Comparison of ENCODE assay signal across 9 cellular contexts in the genomic region with DNA sequence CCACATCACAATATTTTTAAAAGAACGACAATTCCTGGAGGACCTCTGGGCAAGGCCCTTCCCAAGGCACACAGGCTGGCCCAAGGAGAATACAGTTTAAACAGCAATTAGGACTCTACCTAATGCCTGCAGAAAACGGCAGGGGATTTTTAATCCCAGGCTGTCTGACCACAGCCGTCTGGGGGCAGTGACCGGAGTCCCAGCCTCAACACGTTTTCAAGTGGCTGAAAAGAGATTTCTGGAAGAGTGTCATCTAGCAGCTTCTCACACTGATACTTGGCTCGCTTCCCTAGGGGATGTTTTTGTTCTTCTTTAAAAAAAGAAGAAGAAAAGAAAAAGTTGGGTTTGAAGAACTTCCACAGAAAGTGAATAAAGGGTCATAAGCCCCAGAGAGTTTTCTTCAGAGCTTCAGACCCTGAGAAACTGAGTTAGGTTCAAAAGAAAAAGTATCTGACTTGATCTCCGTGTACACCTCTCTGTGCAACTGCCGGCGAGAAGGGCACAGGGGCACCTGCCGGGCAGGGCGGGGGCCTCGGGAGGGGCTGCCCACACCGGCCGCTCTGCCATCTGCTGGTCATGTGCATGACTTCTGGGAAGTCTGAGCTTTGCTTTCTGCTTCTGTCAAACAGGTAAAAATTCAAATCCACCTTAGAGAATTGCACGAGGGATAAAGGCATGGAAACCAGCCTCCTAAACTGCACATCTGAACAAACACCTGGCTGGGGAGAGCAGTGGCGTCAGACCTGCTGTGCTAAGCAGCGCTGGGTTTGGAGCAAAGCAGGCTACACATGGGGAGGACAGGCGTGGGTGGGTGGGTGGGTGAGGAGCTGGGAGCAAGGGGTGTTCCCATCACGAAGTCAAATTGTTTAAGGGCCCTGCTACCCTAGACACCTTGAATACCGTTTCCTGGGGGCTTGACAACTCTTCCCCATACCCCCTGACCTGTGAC. TPM values are rescaled to one million over a fixed set of nuclear protein-coding genes. Genes with fewer than 3 reads are reported as not detected.
A peak's percentile ranks its signal among the peaks of the same experiment; 100 is the strongest.
DNase-seq lines count a peak whose midpoint lies in the region; ATAC-seq and TF ChIP-seq lines count a peak whose summit lies in the region.
"Had no signal": no experiment of that assay in that cellular context is flagged by ENCODE, and none has a peak within 500 bp of the region (broad histone marks: within the 10 kb centered on the region; RNA-seq: fewer than 3 reads in every experiment).

No MANE protein-coding gene starts in this region.

- ATAC-seq in esophagus mucosa: peak; percentile 41
- ATAC-seq in HG02763 (IDR thresholded peaks at IDR 0.05; ENCODE audit: unreplicated experiment): no peak
- no peak for ATAC-seq in GM18505 (IDR thresholded peaks at IDR 0.05; ENCODE audit: unreplicated experiment)
- no peak for ATAC-seq in HG03039 (IDR thresholded peaks at IDR 0.05; ENCODE audit: unreplicated experiment)

- DNase-seq in HEK293T (ENCODE audit: extremely low spot score) (peak; percentile 54), SHP77 treated with DMSO at 0.1 percent for 48 hours (lab: John Stamatoyannopoulos, UW) (peak; percentile 78)

- peak overlapping the region; percentile 73 to 94 (median 85) for H3K4me2 ChIP-seq in BLaER1 treated with 17β-estradiol and CSF1 and Interleukin-3, amounts not matched to agents 10 nM and 100 nM
- peak overlapping the region; percentile 22 for H3K4me2 ChIP-seq in parathyroid adenoma (ENCODE audit: low read length)

- H4K20me1 ChIP-seq in BLaER1 treated with 17β-estradiol and CSF1 and Interleukin-3, amounts not matched to agents 10 nM and 100 nM: peaks cover 0 to 99% (median 41%) of the 10 kb centered on the region in 11 experiments; a peak in 13 of 22 replicates

- peaks cover 60% of the 10 kb centered on the region for H3K79me2 ChIP-seq in parathyroid adenoma

- peaks cover 99 to 100% (median 100%) of the 10 kb centered on the region in 10 experiments for H3K4me1 ChIP-seq in BLaER1 treated with 17β-estradiol and CSF1 and Interleukin-3, amounts not matched to agents 10 nM and 100 nM
- peaks cover 50% of the 10 kb centered on the region for H3K4me1 ChIP-seq in parathyroid adenoma

- TF ChIP-seq POLR2A in GM18505 (IDR thresholded peaks at IDR 0.05; ENCODE audit: borderline replicate concordance, extremely low read depth, insufficient read depth, insufficient read length): no peak

- peak overlapping the region; percentile 5 to 85 (median 74); a peak in 19 of 22 replicates for H3K9ac ChIP-seq in BLaER1 treated with 17β-estradiol and CSF1 and Interleukin-3, amounts not matched to agents 10 nM and 100 nM
- H3K9ac ChIP-seq in parathyroid adenoma: no peak overlapping the region

- H3K27ac ChIP-seq in BLaER1 treated with 17β-estradiol and CSF1 and Interleukin-3, amounts not matched to agents 10 nM and 100 nM: peak overlapping the region; percentile 23 to 97 (median 91); a peak in 20 of 22 replicates
- peak overlapping the region; percentile 0 for H3K27ac ChIP-seq in parathyroid adenoma

- POLR2A ChIA-PET in HEK293T (lab: Yijun Ruan, JAX): no interaction called here

- CTCF ChIA-PET in HEK293T (lab: Yijun Ruan, JAX): interaction anchor here (1.0 to 1.4 kb wide), 4 partner anchors 14 to 290 kb away, joined by 3 to 4 read pairs (median 3); no protein-coding TSS in a partner anchor

- H2AFZ ChIP-seq in parathyroid adenoma: no peak overlapping the region

- H3K9me3 ChIP-seq in BLaER1 treated with 17β-estradiol and CSF1 and Interleukin-3, amounts not matched to agents 10 nM and 100 nM (replicated peaks in 1 of 11): no peaks in the 10 kb centered on the region
- no peaks in the 10 kb centered on the region for H3K9me3 ChIP-seq in parathyroid adenoma (ENCODE audit: control insufficient read depth, low read length)

- H3K4me3 ChIP-seq in BLaER1 treated with 17β-estradiol and CSF1 and Interleukin-3, amounts not matched to agents 10 nM and 100 nM: peak overlapping the region in 6 of 10 experiments; percentile 2 to 42 (median 31); a peak in 7 of 20 replicates
- no peak overlapping the region for H3K4me3 ChIP-seq in parathyroid adenoma (ENCODE audit: low read depth, low read length)

- H3K27me3 ChIP-seq in BLaER1 treated with 17β-estradiol and CSF1 and Interleukin-3, amounts not matched to agents 10 nM and 100 nM: no peaks in the 10 kb centered on the region
- no peaks in the 10 kb centered on the region for H3K27me3 ChIP-seq in parathyroid adenoma (ENCODE audit: control insufficient read depth, insufficient read depth, low read length)

- TF ChIP-seq CTCF in parathyroid adenoma (IDR thresholded peaks at IDR 0.05): peak; percentile 61

- H3K36me3 ChIP-seq in BLaER1 treated with 17β-estradiol and CSF1 and Interleukin-3, amounts not matched to agents 10 nM and 100 nM: peaks cover 0 to 4% (median 2%) of the 10 kb centered on the region in 11 experiments; a peak in 6 of 22 replicates
- H3K36me3 ChIP-seq in parathyroid adenoma (ENCODE audit: control insufficient read depth, insufficient read depth, low read length): no peaks in the 10 kb centered on the region

TF ChIP-seq in HEK293T, 16 proteins besides CTCF, POLR2A, EP300 and RAD21:
- TF ChIP-seq NFRKB (IDR thresholded peaks at IDR 0.05) (no peak), LEF1 (IDR thresholded peaks at IDR 0.05; ENCODE audit: borderline replicate concordance) (no peak), FOXK2 (IDR thresholded peaks at IDR 0.05) (no peak), CTBP1 (IDR thresholded peaks at IDR 0.05; ENCODE audit: borderline replicate concordance) (no peak), TARDBP (IDR thresholded peaks at IDR 0.05) (no peak), SUZ12 (IDR thresholded peaks at IDR 0.05) (no peak)

RNA-seq across cellular contexts. Expression of a gene that starts 33.0 kb away (rescaled TPM):
- 74.5 TPM for total RNA-seq in esophagus mucosa

RNA-seq across cellular contexts. Expression of a gene that starts 50.7 kb away (rescaled TPM):
- total RNA-seq in esophagus mucosa: not detected
- total RNA-seq: activated naive CD4-positive, alpha-beta T cell treated with anti-CD3 and anti-CD28 coated beads, Interleukin-2, amount 50 U/mL, for 72 hours had no signal
